ENCODE assay signal across 7 cellular contexts in the genomic region with DNA sequence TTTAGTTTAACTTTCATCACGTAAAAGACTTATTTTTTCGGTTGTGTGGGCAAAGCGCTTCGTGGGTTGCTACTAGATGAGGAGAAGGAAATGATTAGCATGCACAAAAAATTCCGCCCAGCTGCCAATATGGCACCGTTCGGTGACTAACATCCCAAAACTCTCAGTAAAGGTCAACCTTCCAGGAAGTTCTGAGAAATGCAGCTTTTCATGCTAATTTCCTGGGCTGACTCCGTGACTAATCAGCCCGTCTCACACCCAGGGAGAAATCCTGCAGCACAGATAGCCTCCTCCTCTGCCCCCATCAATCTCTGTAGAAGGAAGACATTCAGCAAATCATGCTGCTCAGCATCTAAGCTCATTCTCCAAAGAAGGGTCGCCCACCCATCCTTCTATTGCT.
A peak's percentile ranks its signal among the peaks of the same experiment; 100 is the strongest.
DNase-seq lines count a peak whose midpoint lies in the region.

No MANE protein-coding gene starts in this region.

- DNase-seq in HK-2 (ENCODE audit: unreplicated experiment), result peak; percentile 75
- DNase-seq in activated CD4-positive, alpha-beta T cell treated with anti-CD3 and anti-CD28 coated beads, Interleukin-2, amount 50 U/mL, for 48 hours, result peak; percentile 48 to 69
- DNase-seq in foreskin melanocyte, result peak; percentile 89
- DNase-seq in stimulated activated CD4-positive, alpha-beta T cell treated with anti-CD3 and anti-CD28 coated beads, Interleukin-4, amount 100 ng/mL, for 24 hours, result peak; percentile 57
- DNase-seq in SKM-1 (lab: John Stamatoyannopoulos, UW; ENCODE audit: unreplicated experiment), result no peak
- no peak for DNase-seq in NCI-H510A treated with DMSO at 0.1 percent for 48 hours (lab: John Stamatoyannopoulos, UW)
- DNase-seq in NCI-H2081 (lab: John Stamatoyannopoulos, UW), result no peak

Comparison
In these comparisons a context has a peak if more than half of its experiments do, and no peak if none do; other contexts are left out.
1. DNase-seq: peak in HK-2 (single experiment), activated CD4-positive, alpha-beta T cell treated with anti-CD3 and anti-CD28 coated beads, Interleukin-2, amount 50 U/mL, for 48 hours (2 of 2), foreskin melanocyte (single experiment) and stimulated activated CD4-positive, alpha-beta T cell treated with anti-CD3 and anti-CD28 coated beads, Interleukin-4, amount 100 ng/mL, for 24 hours (single experiment); none in SKM-1 (single experiment), NCI-H510A treated with DMSO at 0.1 percent for 48 hours (single experiment) and NCI-H2081 (0 of 2).